Comparison of ENCODE assay signal across 13 cellular contexts in the genomic region with DNA sequence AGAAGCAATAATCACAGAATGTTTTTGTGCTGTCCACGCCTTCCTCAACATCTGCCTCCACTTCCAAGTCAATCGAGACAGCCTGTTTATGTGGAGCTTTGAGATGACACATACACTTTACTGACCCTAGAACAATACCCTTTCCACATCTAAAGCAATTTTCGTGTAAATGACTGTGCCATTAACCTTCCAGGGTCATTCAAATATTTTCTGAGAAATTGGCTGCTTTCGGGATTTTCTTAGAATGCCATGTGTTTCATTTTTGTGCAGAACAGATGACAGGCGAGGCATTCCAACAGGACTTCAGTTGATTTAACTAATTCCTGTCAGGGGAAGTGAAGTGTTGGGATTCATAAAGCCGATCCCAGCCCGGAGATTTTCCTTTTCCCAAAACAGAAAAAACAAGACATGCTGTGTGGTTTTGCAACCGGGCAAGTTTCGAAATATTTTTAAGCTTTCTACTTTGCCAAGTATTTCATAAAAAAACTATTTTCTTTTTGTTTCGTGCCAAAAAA.
A peak's percentile ranks its signal among the peaks of the same experiment; 100 is the strongest.
DNase-seq lines count a peak whose midpoint lies in the region; ATAC-seq and TF ChIP-seq lines count a peak whose summit lies in the region.
"Had no signal": no experiment of that assay in that cellular context is flagged by ENCODE, and none has a peak within 500 bp of the region (broad histone marks: within the 10 kb centered on the region; RNA-seq: fewer than 3 reads in every experiment).

No MANE protein-coding gene starts in this region.

- peak overlapping the region; percentile 40 for H2AFZ ChIP-seq in GM23248

- H3K36me3 ChIP-seq in GM23248 (ENCODE audit: low read depth) (no peaks in the 10 kb centered on the region), skeletal muscle satellite cell (ENCODE audit: insufficient read depth, low read length) (no peaks in the 10 kb centered on the region)

- no peaks in the 10 kb centered on the region for H4K20me1 ChIP-seq in GM23248 (ENCODE audit: insufficient read depth)

- no peaks in the 10 kb centered on the region for H3K9me2 ChIP-seq in GM23248 (ENCODE audit: insufficient read depth)

- H3F3A ChIP-seq in GM23248 (ENCODE audit: insufficient read depth): 0 out of 2 replicates have a peak, but pooled peaks cover 10% of the 10 kb centered on the region

- TF ChIP-seq CTCF in cardiac fibroblast (IDR thresholded peaks at IDR 0.05; ENCODE audit: low read depth, low read length): no peak

- H3K27me3 ChIP-seq in GM23248 (replicated peaks; ENCODE audit: insufficient read depth): no peaks in the 10 kb centered on the region
- H3K27me3 ChIP-seq in skeletal muscle satellite cell (ENCODE audit: control insufficient read depth, insufficient read depth, low read length): no peaks in the 10 kb centered on the region

- 1 to 2% methylated on average over 10 of the region's 10 CpGs for WGBS in GM23248 (ENCODE audit: low coverage in 1 of 2, low lambda C conversion rate in 2 of 2, missing lambda C conversion rate in 2 of 2), 2 experiments

- intact Hi-C loops in left cardiac atrium (cut with DNase I): no loop called here

- no peaks in the 10 kb centered on the region for H3K79me2 ChIP-seq in GM23248 (ENCODE audit: insufficient read depth)

- H3K9ac ChIP-seq in GM23248 (peak overlapping the region; percentile 21), skeletal muscle satellite cell (ENCODE audit: low read depth, low read length) (peak overlapping the region; percentile 69)

- H3K9me3 ChIP-seq in GM23248 (ENCODE audit: low read depth) (no peaks in the 10 kb centered on the region), skeletal muscle satellite cell (replicated peaks; ENCODE audit: low read length) (no peaks in the 10 kb centered on the region)

- H3K4me1 ChIP-seq in GM23248 (ENCODE audit: insufficient read depth) (no peaks in the 10 kb centered on the region), skeletal muscle satellite cell (ENCODE audit: control insufficient read depth, insufficient read depth, low read length) (peaks cover 28% of the 10 kb centered on the region)

- DNase-seq in GM23248: peak; percentile 52
- peak; percentile 92 to 97 for DNase-seq in cardiac fibroblast (ENCODE audit: low read depth in 2 of 2)
- DNase-seq in left cardiac atrium: no peak
- DNase-seq in NCI-H2029 treated with DMSO at 0.1 percent for 48 hours (lab: John Stamatoyannopoulos, UW): no peak
- no peak for DNase-seq in HUDEP-2 (lab: John Stamatoyannopoulos, UW; ENCODE audit: unreplicated experiment in 76 of 76)
- DNase-seq: activated CD8-positive, alpha-beta T cell treated with anti-CD3 and anti-CD28 coated beads, Interleukin-2, amount 10 ng/mL, durations not matched to agents 7 days and 5 days; CD8-positive, alpha-beta memory T cell; immature natural killer cell; stimulated activated CD4-positive, alpha-beta T cell treated with anti-CD3 and anti-CD28 coated beads, Interleukin-15, amount 100 ng/mL, for 24 hours; substantia nigra had no signal

- H3K27ac ChIP-seq in GM23248: no peak overlapping the region

- in situ Hi-C loops in GM23248 (cut with MboI): no loop called here

- H3K4me3 ChIP-seq in GM23248 (peak overlapping the region; percentile 58), cardiac fibroblast (replicated peaks in 1 of 2; ENCODE audit: low read depth in 2 of 2, low read length in 2 of 2) (peak overlapping the region in 1 of 2 donors; percentile 29), skeletal muscle satellite cell (ENCODE audit: low read length) (peak overlapping the region; percentile 64)

- ATAC-seq in left cardiac atrium (peak; percentile 23 to 58), GM21367 (IDR thresholded peaks at IDR 0.05; ENCODE audit: unreplicated experiment) (no peak), HG03280 (IDR thresholded peaks at IDR 0.05; ENCODE audit: unreplicated experiment) (no peak)
- ATAC-seq: activated CD8-positive, alpha-beta T cell treated with anti-CD3 and anti-CD28 coated beads, Interleukin-2, amount 10 ng/mL, durations not matched to agents 7 days and 5 days had no signal

- peak overlapping the region; percentile 81 for H3K4me2 ChIP-seq in GM23248 (ENCODE audit: unreplicated experiment)
- peak overlapping the region; percentile 86 for H3K4me2 ChIP-seq in skeletal muscle satellite cell (ENCODE audit: low read length)

Comparison
In these comparisons a context has a peak if more than half of its experiments do, and no peak if none do; other contexts are left out.
1. DNase-seq: peak in GM23248 (single experiment) and cardiac fibroblast (2 of 2); none in left cardiac atrium (single experiment), NCI-H2029 treated with DMSO at 0.1 percent for 48 hours (single experiment) and HUDEP-2 (0 of 76).
2. ATAC-seq: peak in left cardiac atrium (2 of 2); none in GM21367 (single experiment) and HG03280 (single experiment).